ENCODE assay signal across 19 cellular contexts in genomic region chrX:132501606-132502005, GRCh38. TPM values are rescaled to one million over a fixed set of nuclear protein-coding genes. Genes with fewer than 3 reads are reported as not detected.
A peak's percentile ranks its signal among the peaks of the same experiment; 100 is the strongest.
DNase-seq lines count a peak whose midpoint lies in the region; ATAC-seq and TF ChIP-seq lines count a peak whose summit lies in the region.
"Had no signal": no experiment of that assay in that cellular context is flagged by ENCODE, and none has a peak within 500 bp of the region (broad histone marks: within the 10 kb centered on the region; RNA-seq: fewer than 3 reads in every experiment).

No MANE protein-coding gene starts in this region.

- CTCF ChIA-PET in WTC11 (lab: Charles Lee), result no interaction called here

- no peak overlapping the region for H3K4me3 Mint-ChIP-seq in WTC11
- H3K4me3 Mint-ChIP-seq in immature natural killer cell, result no peak overlapping the region
- H3K4me3 Mint-ChIP-seq: CD4-positive, alpha-beta memory T cell; H9 had no signal

- no peaks in the 10 kb centered on the region for H3K36me3 Mint-ChIP-seq in WTC11
- no peaks in the 10 kb centered on the region for H3K36me3 Mint-ChIP-seq in immature natural killer cell
- H3K36me3 Mint-ChIP-seq: CD4-positive, alpha-beta memory T cell had no signal

- H3K27ac Mint-ChIP-seq in WTC11 (no peak overlapping the region), immature natural killer cell (no peak overlapping the region)
- H3K27ac Mint-ChIP-seq: CD4-positive, alpha-beta memory T cell; H9 had no signal

- no peak for TF ChIP-seq CTCF in WTC11 (IDR thresholded peaks at IDR 0.05)

- ATAC-seq in WTC11 (no peak), left lobe of liver (peak; percentile 61), HG03039 (IDR thresholded peaks at IDR 0.05; ENCODE audit: unreplicated experiment) (no peak)

- H3K4me1 Mint-ChIP-seq in WTC11 (peaks cover 25% of the 10 kb centered on the region), immature natural killer cell (no peaks in the 10 kb centered on the region)
- H3K4me1 Mint-ChIP-seq: CD4-positive, alpha-beta memory T cell had no signal

- H3K27me3 Mint-ChIP-seq in WTC11 (ENCODE audit: low read depth), result no peaks in the 10 kb centered on the region; the same call in 1 of the 2 replicates
- peaks cover 2 to 10% (median 4%) of the 10 kb centered on the region in 3 donors for H3K27me3 Mint-ChIP-seq in immature natural killer cell (ENCODE audit: low read depth in 3 of 3)

- POLR2A ChIA-PET in WTC11 (lab: Charles Lee), result no interaction called here

- H3K9me3 Mint-ChIP-seq in WTC11 (no peaks in the 10 kb centered on the region), immature natural killer cell (no peaks in the 10 kb centered on the region)
- H3K9me3 Mint-ChIP-seq: CD4-positive, alpha-beta memory T cell; H9 had no signal

- DNase-seq in NCI-H146 (lab: John Stamatoyannopoulos, UW), result peak; percentile 5
- no peak for DNase-seq in NCI-H146 treated with DMSO at 0.1 percent for 48 hours (lab: John Stamatoyannopoulos, UW; ENCODE audit: unreplicated experiment)
- no peak for DNase-seq in WTC11 (ENCODE audit: low spot score)
- DNase-seq in left lobe of liver (ENCODE audit: low spot score), result no peak
- DNase-seq in NCI-H774 (lab: John Stamatoyannopoulos, UW), result no peak
- no peak for DNase-seq in immature natural killer cell
- no peak for DNase-seq in stimulated activated CD4-positive, alpha-beta T cell treated with anti-CD3 and anti-CD28 coated beads, Interleukin-2, amount 100 ng/mL, for 24 hours
- DNase-seq: ACHN; CD4-positive, alpha-beta memory T cell; DMS153; H9; KG1; NCI-H1105; NCI-H1694 treated with DMSO at 0.1 percent for 48 hours; NCI-H2081 treated with DMSO at 0.1 percent for 48 hours; NCI-H446 treated with DMSO at 0.1 percent for 48 hours; NCI-H526 treated with DMSO at 0.1 percent for 48 hours; Peyer's patch had no signal

TF ChIP-seq in WTC11, 78 proteins besides CTCF, POLR2A, EP300 and RAD21:
- TF ChIP-seq NFATC4 (CRISPR knock-in tag; IDR thresholded peaks at IDR 0.05), result no peak
- no peak for TF ChIP-seq ZNF425 (CRISPR knock-in tag; conservative IDR thresholded peaks at IDR 0.05)
- TF ChIP-seq GABPB1 (CRISPR knock-in tag; IDR thresholded peaks at IDR 0.05), result peak; percentile 75
- TF ChIP-seq NR1H2 (CRISPR knock-in tag; IDR thresholded peaks at IDR 0.05), result no peak
TF ChIP-seq in WTC11: peak in this region for 1.

RNA-seq across cellular contexts. Expression of gene MBNL3, which starts 12.8 kb away (rescaled TPM):
- total RNA-seq in WTC11 (2021) (3.4 to 4.0 TPM (median 3.9 TPM) in 3 replicates), left lobe of liver (93.4 TPM)
- 10 to 100 TPM; 47.5 to 75.3 (median 73.9) TPM for polyA plus RNA-seq in immature natural killer cell

Comparison
In these comparisons a context has a peak if more than half of its experiments do, and no peak if none do; other contexts are left out.
1. RNA of gene MBNL3, which starts 12.8 kb away (total RNA-seq): 93.4 TPM in left lobe of liver (single experiment); 3.4 to 4.0 TPM in WTC11; every median in the first group is over 10 times any median in the second.